19 cellular contexts compared by ENCODE assay signal in genomic region chr22:47122441-47123000, GRCh38.
"Had no signal": no experiment of that assay in that cellular context is flagged by ENCODE, and none has a peak within 500 bp of the region (broad histone marks: within the 10 kb centered on the region; RNA-seq: fewer than 3 reads in every experiment).

No MANE protein-coding gene starts in this region.

- H3K27me3 ChIP-seq: esophagus squamous epithelium, neural progenitor cell, sigmoid colon, stomach, tibial artery, upper lobe of left lung, uterus had no signal

- DNase-seq: central memory CD4-positive, alpha-beta T cell; effector CD8-positive, alpha-beta T cell; endodermal cell; esophagus squamous epithelium; foreskin melanocyte; naive B cell; psoas muscle; sigmoid colon; stimulated activated CD4-positive, alpha-beta T cell treated with anti-CD3 and anti-CD28 coated beads, Interleukin-15, amount 100 ng/mL, for 24 hours; stimulated activated CD4-positive, alpha-beta T cell treated with anti-CD3 and anti-CD28 coated beads, Interleukin-2, amount 100 ng/mL, for 48 hours; stimulated activated naive B cell treated with anti-CD40 and anti-IgM and Interleukin-4, amounts not matched to agents 10 μg/mL and 1 μg/mL and 100 μg/mL, for 72 hours; stomach; upper lobe of left lung; uterus had no signal

- H3K36me3 ChIP-seq: esophagus squamous epithelium, neural progenitor cell, sigmoid colon, stomach, tibial artery, upper lobe of left lung, uterus had no signal

- H3K9me3 ChIP-seq: esophagus squamous epithelium, psoas muscle, sigmoid colon, stomach, tibial artery, upper lobe of left lung, uterus had no signal

- H3K4me3 ChIP-seq: esophagus squamous epithelium, lung, neural progenitor cell, psoas muscle, sigmoid colon, stomach, tibial artery, upper lobe of left lung, uterus had no signal

- H3K4me2 ChIP-seq: neural progenitor cell had no signal

- H3K27ac ChIP-seq: neural progenitor cell, psoas muscle, sigmoid colon, stomach, tibial artery, upper lobe of left lung, uterus had no signal

- H2AFZ ChIP-seq: neural progenitor cell had no signal

- ATAC-seq: natural killer cell treated with Interleukin-12 subunit alpha and Interleukin-12 subunit beta and Interleukin-15 and Interleukin-18, amount 100 ng/mL, for 72 hours; psoas muscle; right cardiac atrium; stimulated activated naive B cell treated with anti-CD40 and anti-IgM and Interleukin-4, amounts not matched to agents 10 μg/mL and 1 μg/mL and 100 μg/mL, for 72 hours had no signal

- H3K4me1 ChIP-seq: psoas muscle, sigmoid colon, stomach, tibial artery, upper lobe of left lung, uterus had no signal
